ENCODE assay signal across 8 cellular contexts in genomic region chr15:78872972-78873795, GRCh38. TPM values are rescaled to one million over a fixed set of nuclear protein-coding genes. Genes with fewer than 3 reads are reported as not detected.
DNase-seq lines count a peak whose midpoint lies in the region; ATAC-seq lines count a peak whose summit lies in the region.

No MANE protein-coding gene starts in this region.

- DNase-seq in AG20443 (ENCODE audit: low spot score) (peak; percentile 75), NCI-H345 (lab: John Stamatoyannopoulos, UW) (peak; percentile 85), cerebellum (ENCODE audit: low spot score) (peak; percentile 66), kidney tubule cell (ENCODE audit: low spot score) (peak; percentile 88)
- DNase-seq in activated CD4-positive, alpha-beta T cell treated with anti-CD3 and anti-CD28 coated beads for 1 hour = peak; percentile 85
- peak; percentile 70 to 77 for DNase-seq in stimulated activated CD4-positive, alpha-beta T cell treated with anti-CD3 and anti-CD28 coated beads, Interleukin-1b, Interleukin-23, amount 100 ng/mL, for 1 hour (ENCODE audit: low read depth in 2 of 2)

- peak; percentile 61 for ATAC-seq in GM19025 (IDR thresholded peaks at IDR 0.05; ENCODE audit: low read depth, unreplicated experiment)
- ATAC-seq in HG03280 (IDR thresholded peaks at IDR 0.05; ENCODE audit: unreplicated experiment) = peak; percentile 66

RNA-seq across cellular contexts. Expression of gene MORF4L1, which starts 0.5 kb away (rescaled TPM):
- total RNA-seq in cerebellum = 339 TPM

Comparison
In these comparisons a context has a peak if more than half of its experiments do, and no peak if none do; other contexts are left out.
1. Peak in every context shown above with its lines: DNase-seq and ATAC-seq.